In the genomic region with DNA sequence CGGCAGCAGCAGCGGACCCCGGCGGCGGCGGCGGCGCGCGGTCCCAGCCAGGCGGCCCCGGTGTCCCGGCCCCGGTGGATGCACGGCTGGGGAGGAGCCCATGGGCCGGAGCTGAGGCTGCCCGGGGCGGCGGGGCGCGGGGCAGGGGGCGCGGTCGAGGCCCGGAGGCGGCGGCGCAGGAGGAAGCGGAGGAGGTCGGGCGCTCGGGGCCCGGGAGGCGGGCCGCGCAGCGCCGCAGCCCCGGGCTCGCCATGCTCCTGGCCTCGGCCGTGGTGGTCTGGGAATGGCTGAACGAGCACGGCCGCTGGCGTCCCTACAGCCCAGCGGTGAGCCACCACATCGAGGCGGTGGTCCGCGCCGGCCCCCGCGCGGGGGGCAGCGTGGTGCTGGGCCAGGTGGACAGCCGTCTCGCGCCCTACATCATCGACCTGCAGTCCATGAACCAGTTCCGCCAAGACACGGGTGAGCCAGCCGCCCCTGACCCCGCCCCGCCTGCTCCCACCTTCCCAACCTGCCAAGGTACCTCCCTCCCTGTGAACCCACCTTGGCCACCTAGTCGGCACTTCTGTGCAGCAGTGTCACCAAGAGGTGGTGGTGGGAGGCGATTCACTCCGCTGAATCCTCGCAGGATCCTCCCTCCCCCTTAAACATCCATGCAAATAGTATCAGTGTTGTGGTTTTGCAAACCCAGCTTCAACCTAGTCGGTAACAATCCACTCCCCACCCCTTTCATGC, we compare ENCODE assay signal across 8 cellular contexts. TPM values are rescaled to one million over a fixed set of nuclear protein-coding genes. Genes with fewer than 3 reads are reported as not detected.
A peak's percentile ranks its signal among the peaks of the same experiment; 100 is the strongest.
DNase-seq lines count a peak whose midpoint lies in the region; ATAC-seq and TF ChIP-seq lines count a peak whose summit lies in the region.

No MANE protein-coding gene starts in this region.

- ATAC-seq in DND-41 (ENCODE audit: insufficient read depth, low read depth) (peak; percentile 12), GM19455 (IDR thresholded peaks at IDR 0.05; ENCODE audit: unreplicated experiment) (peak; percentile 34), HG03460 (IDR thresholded peaks at IDR 0.05; ENCODE audit: unreplicated experiment) (peak; percentile 29)

- no peaks in the 10 kb centered on the region for H4K20me1 ChIP-seq in DND-41 (ENCODE audit: insufficient read depth, low read length)
- H4K20me1 ChIP-seq in fibroblast of lung (ENCODE audit: control insufficient read depth, extremely low read depth, insufficient read depth, low read length), result no peaks in the 10 kb centered on the region

- peak overlapping the region; percentile 83 for H3K4me2 ChIP-seq in DND-41 (ENCODE audit: insufficient read depth, low read length)
- peak overlapping the region; percentile 97 for H3K4me2 ChIP-seq in fibroblast of lung (ENCODE audit: extremely low read depth, insufficient read depth, low read length)

- H3K27ac ChIP-seq in DND-41 (ENCODE audit: low read length) (no peak overlapping the region), fibroblast of lung (ENCODE audit: insufficient read depth, low read length) (peak overlapping the region; percentile 12)

- no peaks in the 10 kb centered on the region for H3K9me3 ChIP-seq in DND-41 (ENCODE audit: insufficient read depth, low read length, severe bottlenecking)
- H3K9me3 ChIP-seq in fibroblast of lung (ENCODE audit: control insufficient read depth, insufficient read depth, low read depth, low read length), result no peaks in the 10 kb centered on the region
- peaks cover 10% of the 10 kb centered on the region for H3K9me3 ChIP-seq in neuron (ENCODE audit: low read length)

- DNase-seq in DND-41 (peak; percentile 20), fibroblast of lung (ENCODE audit: low read depth in 2 of 2) (no peak), NOMO-1 treated with dmso at 0.1 percent for 144 hours (lab: John Stamatoyannopoulos, UW; ENCODE audit: unreplicated experiment) (no peak), 8988T (no peak)
- peak; percentile 69 for DNase-seq in activated CD8-positive, alpha-beta memory T cell treated with anti-CD3 and anti-CD28 coated beads for 24 hours

- peak overlapping the region; percentile 60 for H3K9ac ChIP-seq in DND-41 (ENCODE audit: low read depth, low read length)
- peak overlapping the region; percentile 39 for H3K9ac ChIP-seq in fibroblast of lung (ENCODE audit: insufficient read depth, low read length)

- H3K36me3 ChIP-seq in DND-41 (ENCODE audit: insufficient read depth, low read length) (no peaks in the 10 kb centered on the region), fibroblast of lung (ENCODE audit: control insufficient read depth, insufficient read depth, low read length) (no peaks in the 10 kb centered on the region), neuron (ENCODE audit: insufficient read depth, low read length) (peaks cover 23% of the 10 kb centered on the region)

- H3K4me3 ChIP-seq in DND-41 (ENCODE audit: low read depth in 1 of 2, low read length in 2 of 2) (peak overlapping the region in 1 of 2 experiments; percentile 61; a peak in 3 of 4 replicates), fibroblast of lung (replicated peaks in 1 of 4; ENCODE audit: control extremely low read depth in 1 of 4, insufficient read depth in 1 of 4, low read depth in 3 of 4, low read length in 4 of 4) (peak overlapping the region; percentile 28 to 79 (median 72)), neuron (ENCODE audit: low read length) (peak overlapping the region; percentile 98)

- H3K79me2 ChIP-seq in DND-41 (ENCODE audit: insufficient read depth, low read length) (no peaks in the 10 kb centered on the region), fibroblast of lung (ENCODE audit: control insufficient read depth, insufficient read depth, low read length) (peaks cover 1% of the 10 kb centered on the region)

- H3K27me3 ChIP-seq in DND-41 (ENCODE audit: insufficient read depth, low read length, poor library complexity) (peaks cover 3% of the 10 kb centered on the region), fibroblast of lung (ENCODE audit: control insufficient read depth, insufficient read depth, low read length) (no peaks in the 10 kb centered on the region), neuron (ENCODE audit: insufficient read depth, low read length) (no peaks in the 10 kb centered on the region)

- H3K4me1 ChIP-seq in DND-41 (ENCODE audit: insufficient read depth, low read length), result peaks cover 18% of the 10 kb centered on the region
- H3K4me1 ChIP-seq in fibroblast of lung (ENCODE audit: control insufficient read depth, extremely low read depth, insufficient read depth, low read length), result peaks cover 7% of the 10 kb centered on the region
- peaks cover 51% of the 10 kb centered on the region for H3K4me1 ChIP-seq in neuron (ENCODE audit: insufficient read depth, low read length)

- no peak for TF ChIP-seq CTCF in DND-41 (IDR thresholded peaks at IDR 0.05; ENCODE audit: borderline replicate concordance, extremely low read depth, low read length, poor library complexity, severe bottlenecking)
- TF ChIP-seq CTCF in fibroblast of lung (conservative IDR thresholded peaks at IDR 0.05 in 1 of 2, IDR thresholded peaks at IDR 0.05 in 1 of 2; ENCODE audit: low read depth in 1 of 2, low read length in 2 of 2), result no peak

- H2AFZ ChIP-seq in DND-41 (ENCODE audit: low read depth, low read length) (peak overlapping the region; percentile 85), fibroblast of lung (ENCODE audit: low read length) (peak overlapping the region; percentile 75), neuron (ENCODE audit: low read depth, low read length) (no peak overlapping the region)

RNA-seq across cellular contexts. Expression of gene DTX4, which starts 0.6 kb away (rescaled TPM):
- 3.1 and 4.8 TPM in 2 replicates for total RNA-seq in fibroblast of lung
- polyA plus RNA-seq in fibroblast of lung, result 1.2 and 2.1 TPM in 2 replicates
- 3.8 and 6.7 TPM in 2 replicates for polyA plus RNA-seq in fibroblast of lung (2012)
- polyA minus RNA-seq in fibroblast of lung (ENCODE audit: low replicate concordance), result 8.7 and 28.5 TPM in 2 replicates

RNA-seq across cellular contexts. Expression of gene FAM111A, which starts 29.9 kb away (rescaled TPM):
- 34.7 and 42.3 TPM in 2 replicates for total RNA-seq in fibroblast of lung
- 27.1 and 44.2 TPM in 2 replicates for polyA plus RNA-seq in fibroblast of lung
- 13.2 and 22.2 TPM in 2 replicates for polyA plus RNA-seq in fibroblast of lung (2012)
- polyA minus RNA-seq in fibroblast of lung (ENCODE audit: low replicate concordance), result 1.3 and 2.8 TPM in 2 replicates

RNA-seq across cellular contexts. Expression of gene MPEG1, which starts 40.2 kb away (rescaled TPM):
- not detected in 2 replicates for total RNA-seq in fibroblast of lung
- polyA plus RNA-seq in fibroblast of lung, result not detected in 2 replicates
- polyA plus RNA-seq in fibroblast of lung (2012), result not detected in 2 replicates
- not detected in 2 replicates for polyA minus RNA-seq in fibroblast of lung (ENCODE audit: low replicate concordance)

Comparison
In these comparisons a context has a peak if more than half of its experiments do, and no peak if none do; other contexts are left out.
1. DNase-seq: peak in DND-41 (single experiment) and activated CD8-positive, alpha-beta memory T cell treated with anti-CD3 and anti-CD28 coated beads for 24 hours (single experiment); none in fibroblast of lung (0 of 2), NOMO-1 treated with dmso at 0.1 percent for 144 hours (single experiment) and 8988T (single experiment).
2. Peak in every context shown above with its lines, with median percentiles within 50 percentile points of each other: ATAC-seq.